8 cellular contexts compared by ENCODE assay signal in the genomic region with DNA sequence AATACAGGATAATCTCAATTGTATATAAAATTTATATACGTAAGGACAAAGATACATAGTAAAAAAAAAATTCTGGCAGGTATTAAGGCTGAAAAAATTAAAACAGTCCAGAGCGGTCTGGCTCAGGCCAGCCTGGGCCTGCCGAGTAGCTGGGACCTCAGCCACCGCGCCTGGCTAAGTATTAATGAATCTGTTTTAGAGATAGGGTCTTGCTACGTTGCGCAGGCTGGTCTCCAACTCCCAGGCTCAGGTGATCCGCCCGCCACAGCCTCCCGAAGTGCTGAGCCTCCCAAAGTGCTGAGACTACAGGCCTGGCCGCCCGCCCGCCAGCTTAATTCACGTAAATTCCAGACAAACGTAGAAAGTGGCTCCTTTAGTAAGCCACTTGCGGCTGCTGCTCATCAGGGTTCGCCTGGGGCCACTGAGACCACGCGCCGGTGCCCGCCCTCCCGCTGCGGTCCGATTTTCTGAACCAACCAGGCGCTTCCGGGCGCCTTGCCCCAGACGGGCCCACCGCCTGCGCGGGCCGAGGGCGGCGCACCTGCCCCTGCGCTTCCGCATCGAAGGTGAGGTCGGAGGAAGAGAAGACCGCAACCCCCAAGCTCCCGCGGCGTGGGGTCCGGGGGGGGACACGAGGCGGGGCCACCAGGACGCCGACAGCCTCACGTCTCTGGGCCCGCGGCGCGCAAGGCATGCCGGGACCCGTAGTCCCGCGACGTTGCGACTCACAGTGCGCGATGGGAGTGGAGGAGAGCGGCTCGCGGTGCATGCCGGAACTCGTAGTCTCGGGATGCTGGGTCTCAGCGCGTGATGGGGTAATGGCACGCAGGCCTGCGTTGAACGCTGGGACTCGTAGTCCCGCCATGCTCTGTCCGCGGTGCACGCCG. TPM values are rescaled to one million over a fixed set of nuclear protein-coding genes. Genes with fewer than 3 reads are reported as not detected.
DNase-seq lines count a peak whose midpoint lies in the region; ATAC-seq and TF ChIP-seq lines count a peak whose summit lies in the region.

No MANE protein-coding gene starts in this region.

- H3K27ac ChIP-seq in skin epidermis = peak overlapping the region; percentile 55 to 100 (median 98)

- 0 out of 2 replicates have a peak, but pooled peaks cover 4% of the 10 kb centered on the region for H3K9me3 Mint-ChIP-seq in WTC11

- H3K27me3 Mint-ChIP-seq in WTC11 (ENCODE audit: low read depth) = no peaks in the 10 kb centered on the region

- in situ Hi-C loops in GM18951 (cut with MboI; ENCODE audit: low sequenced_read_pairs, unreplicated experiment) = no loop called here

- peak; percentile 75 for TF ChIP-seq POLR2A in GM18951 (IDR thresholded peaks at IDR 0.05; ENCODE audit: extremely low read depth, insufficient read depth, insufficient read length)

- ATAC-seq in HG03175 (IDR thresholded peaks at IDR 0.05; ENCODE audit: unreplicated experiment) (peak; percentile 93), WTC11 (peak; percentile 96)

- POLR2A ChIA-PET in WTC11 (lab: Charles Lee) = no interaction called here

- no peak for TF ChIP-seq CTCF in WTC11 (IDR thresholded peaks at IDR 0.05)
- no peak for TF ChIP-seq CTCF in cardiac fibroblast (IDR thresholded peaks at IDR 0.05; ENCODE audit: low read depth, low read length)

- peak overlapping the region; percentile 99 for H3K27ac Mint-ChIP-seq in WTC11

- H3K36me3 Mint-ChIP-seq in WTC11 = peaks cover 18% of the 10 kb centered on the region

- peak overlapping the region; percentile 93 for H3K4me3 Mint-ChIP-seq in WTC11

- CTCF ChIA-PET in WTC11 (lab: Charles Lee) = no interaction called here

- H3K4me3 ChIP-seq in cardiac fibroblast (replicated peaks in 1 of 2; ENCODE audit: low read depth in 2 of 2, low read length in 2 of 2) = peak overlapping the region; percentile 77 to 92
- H3K4me3 ChIP-seq in skin epidermis = peak overlapping the region; percentile 49 to 99 (median 96)

- H3K4me1 Mint-ChIP-seq in WTC11 = peaks cover 30% of the 10 kb centered on the region

- DNase-seq in AG08396 (ENCODE audit: low spot score) = peak; percentile 99
- DNase-seq in NCI-H2227 treated with DMSO at 0.1 percent for 48 hours (lab: John Stamatoyannopoulos, UW) = peak; percentile 98
- peak; percentile 99 for DNase-seq in WTC11 (ENCODE audit: low spot score)
- peak; percentile 99 for DNase-seq in cardiac fibroblast (ENCODE audit: low read depth in 2 of 2)
- peak; percentile 98 for DNase-seq in iPS-NIHi11 (ENCODE audit: low spot score)

TF ChIP-seq in WTC11, 78 proteins besides CTCF, POLR2A, EP300 and RAD21 (continues in another document):
- TF ChIP-seq ELF4 (CRISPR knock-in tag; IDR thresholded peaks at IDR 0.05; ENCODE audit: low read depth) = no peak
- 0 out of 2 replicates have a peak, but pooled peaks have one; percentile 20 for TF ChIP-seq JUN (CRISPR knock-in tag; IDR thresholded peaks at IDR 0.05)
- TF ChIP-seq, protein P1, sequence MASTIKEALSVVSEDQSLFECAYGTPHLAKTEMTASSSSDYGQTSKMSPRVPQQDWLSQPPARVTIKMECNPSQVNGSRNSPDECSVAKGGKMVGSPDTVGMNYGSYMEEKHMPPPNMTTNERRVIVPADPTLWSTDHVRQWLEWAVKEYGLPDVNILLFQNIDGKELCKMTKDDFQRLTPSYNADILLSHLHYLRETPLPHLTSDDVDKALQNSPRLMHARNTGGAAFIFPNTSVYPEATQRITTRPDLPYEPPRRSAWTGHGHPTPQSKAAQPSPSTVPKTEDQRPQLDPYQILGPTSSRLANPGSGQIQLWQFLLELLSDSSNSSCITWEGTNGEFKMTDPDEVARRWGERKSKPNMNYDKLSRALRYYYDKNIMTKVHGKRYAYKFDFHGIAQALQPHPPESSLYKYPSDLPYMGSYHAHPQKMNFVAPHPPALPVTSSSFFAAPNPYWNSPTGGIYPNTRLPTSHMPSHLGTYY (CRISPR knock-in tag; IDR thresholded peaks at IDR 0.05) = no peak
- no peak for TF ChIP-seq GRHL2 (CRISPR knock-in tag; IDR thresholded peaks at IDR 0.05; ENCODE audit: insufficient replicate concordance, severe bottlenecking)
- TF ChIP-seq ZNF423 (CRISPR knock-in tag; IDR thresholded peaks at IDR 0.05) = peak; percentile 57; the same call in 1 of the 2 replicates
- TF ChIP-seq ETV6 (CRISPR knock-in tag; IDR thresholded peaks at IDR 0.05) = peak; percentile 99
- TF ChIP-seq, protein P2, sequence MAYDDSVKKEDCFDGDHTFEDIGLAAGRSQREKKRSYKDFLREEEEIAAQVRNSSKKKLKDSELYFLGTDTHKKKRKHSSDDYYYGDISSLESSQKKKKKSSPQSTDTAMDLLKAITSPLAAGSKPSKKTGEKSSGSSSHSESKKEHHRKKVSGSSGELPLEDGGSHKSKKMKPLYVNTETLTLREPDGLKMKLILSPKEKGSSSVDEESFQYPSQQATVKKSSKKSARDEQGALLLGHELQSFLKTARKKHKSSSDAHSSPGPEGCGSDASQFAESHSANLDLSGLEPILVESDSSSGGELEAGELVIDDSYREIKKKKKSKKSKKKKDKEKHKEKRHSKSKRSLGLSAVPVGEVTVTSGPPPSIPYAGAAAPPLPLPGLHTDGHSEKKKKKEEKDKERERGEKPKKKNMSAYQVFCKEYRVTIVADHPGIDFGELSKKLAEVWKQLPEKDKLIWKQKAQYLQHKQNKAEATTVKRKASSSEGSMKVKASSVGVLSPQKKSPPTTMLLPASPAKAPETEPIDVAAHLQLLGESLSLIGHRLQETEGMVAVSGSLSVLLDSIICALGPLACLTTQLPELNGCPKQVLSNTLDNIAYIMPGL (CRISPR knock-in tag; IDR thresholded peaks at IDR 0.05) = peak; percentile 88
- TF ChIP-seq RORB (CRISPR knock-in tag; IDR thresholded peaks at IDR 0.05) = no peak
- TF ChIP-seq, protein P3, sequence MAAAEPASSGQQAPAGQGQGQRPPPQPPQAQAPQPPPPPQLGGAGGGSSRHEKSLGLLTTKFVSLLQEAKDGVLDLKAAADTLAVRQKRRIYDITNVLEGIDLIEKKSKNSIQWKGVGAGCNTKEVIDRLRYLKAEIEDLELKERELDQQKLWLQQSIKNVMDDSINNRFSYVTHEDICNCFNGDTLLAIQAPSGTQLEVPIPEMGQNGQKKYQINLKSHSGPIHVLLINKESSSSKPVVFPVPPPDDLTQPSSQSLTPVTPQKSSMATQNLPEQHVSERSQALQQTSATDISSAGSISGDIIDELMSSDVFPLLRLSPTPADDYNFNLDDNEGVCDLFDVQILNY (CRISPR knock-in tag; IDR thresholded peaks at IDR 0.05) = no peak; the same call in none of the 2 replicates
- TF ChIP-seq, protein P4, sequence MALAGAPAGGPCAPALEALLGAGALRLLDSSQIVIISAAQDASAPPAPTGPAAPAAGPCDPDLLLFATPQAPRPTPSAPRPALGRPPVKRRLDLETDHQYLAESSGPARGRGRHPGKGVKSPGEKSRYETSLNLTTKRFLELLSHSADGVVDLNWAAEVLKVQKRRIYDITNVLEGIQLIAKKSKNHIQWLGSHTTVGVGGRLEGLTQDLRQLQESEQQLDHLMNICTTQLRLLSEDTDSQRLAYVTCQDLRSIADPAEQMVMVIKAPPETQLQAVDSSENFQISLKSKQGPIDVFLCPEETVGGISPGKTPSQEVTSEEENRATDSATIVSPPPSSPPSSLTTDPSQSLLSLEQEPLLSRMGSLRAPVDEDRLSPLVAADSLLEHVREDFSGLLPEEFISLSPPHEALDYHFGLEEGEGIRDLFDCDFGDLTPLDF (CRISPR knock-in tag; IDR thresholded peaks at IDR 0.05) = peak; percentile 36; the same call in 1 of the 2 replicates
- TF ChIP-seq MYBL2 (CRISPR knock-in tag; IDR thresholded peaks at IDR 0.05) = peak; percentile 95; the same call in 1 of the 2 replicates
- peak; percentile 81; the same call in 1 of the 2 replicates for TF ChIP-seq TP53 (CRISPR knock-in tag; IDR thresholded peaks at IDR 0.05)
- TF ChIP-seq HMGA2 (CRISPR knock-in tag; IDR thresholded peaks at IDR 0.05) = no peak
- TF ChIP-seq, protein P5, sequence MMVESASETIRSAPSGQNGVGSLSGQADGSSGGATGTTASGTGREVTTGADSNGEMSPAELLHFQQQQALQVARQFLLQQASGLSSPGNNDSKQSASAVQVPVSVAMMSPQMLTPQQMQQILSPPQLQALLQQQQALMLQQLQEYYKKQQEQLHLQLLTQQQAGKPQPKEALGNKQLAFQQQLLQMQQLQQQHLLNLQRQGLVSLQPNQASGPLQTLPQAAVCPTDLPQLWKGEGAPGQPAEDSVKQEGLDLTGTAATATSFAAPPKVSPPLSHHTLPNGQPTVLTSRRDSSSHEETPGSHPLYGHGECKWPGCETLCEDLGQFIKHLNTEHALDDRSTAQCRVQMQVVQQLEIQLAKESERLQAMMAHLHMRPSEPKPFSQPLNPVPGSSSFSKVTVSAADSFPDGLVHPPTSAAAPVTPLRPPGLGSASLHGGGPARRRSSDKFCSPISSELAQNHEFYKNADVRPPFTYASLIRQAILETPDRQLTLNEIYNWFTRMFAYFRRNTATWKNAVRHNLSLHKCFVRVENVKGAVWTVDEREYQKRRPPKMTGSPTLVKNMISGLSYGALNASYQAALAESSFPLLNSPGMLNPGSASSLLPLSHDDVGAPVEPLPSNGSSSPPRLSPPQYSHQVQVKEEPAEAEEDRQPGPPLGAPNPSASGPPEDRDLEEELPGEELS (CRISPR knock-in tag; IDR thresholded peaks at IDR 0.05) = peak; percentile 79; the same call in 1 of the 2 replicates
- no peak for TF ChIP-seq TCF7 (CRISPR knock-in tag; IDR thresholded peaks at IDR 0.05; ENCODE audit: low read depth)
- peak; percentile 18; the same call in 1 of the 2 replicates for TF ChIP-seq NFE2L1 (CRISPR knock-in tag; IDR thresholded peaks at IDR 0.05)
- 0 out of 2 replicates have a peak, but pooled peaks have one; percentile 31 for TF ChIP-seq ZNF317 (CRISPR knock-in tag; IDR thresholded peaks at IDR 0.05; ENCODE audit: borderline replicate concordance, low read depth)
- TF ChIP-seq SMAD4 (CRISPR knock-in tag; IDR thresholded peaks at IDR 0.05) = peak; percentile 66; the same call in 1 of the 2 replicates
- TF ChIP-seq, protein P6, sequence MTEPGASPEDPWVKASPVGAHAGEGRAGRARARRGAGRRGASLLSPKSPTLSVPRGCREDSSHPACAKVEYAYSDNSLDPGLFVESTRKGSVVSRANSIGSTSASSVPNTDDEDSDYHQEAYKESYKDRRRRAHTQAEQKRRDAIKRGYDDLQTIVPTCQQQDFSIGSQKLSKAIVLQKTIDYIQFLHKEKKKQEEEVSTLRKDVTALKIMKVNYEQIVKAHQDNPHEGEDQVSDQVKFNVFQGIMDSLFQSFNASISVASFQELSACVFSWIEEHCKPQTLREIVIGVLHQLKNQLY (CRISPR knock-in tag; IDR thresholded peaks at IDR 0.05) = no peak

RNA-seq across cellular contexts. Expression of a gene that starts 0.7 kb away (rescaled TPM):
- total RNA-seq in WTC11 (2021) = 33.3 to 39.7 TPM (median 34.5 TPM) in 3 replicates

Comparison
In these comparisons a context has a peak if more than half of its experiments do, and no peak if none do; other contexts are left out.
1. Peak in every context shown above with its lines: DNase-seq, ATAC-seq, H3K4me3 ChIP-seq and H3K27ac ChIP-seq.